Comparison of ENCODE assay signal across 18 cellular contexts in genomic region chr7:5229451-5230271, GRCh38. TPM values are rescaled to one million over a fixed set of nuclear protein-coding genes. Genes with fewer than 3 reads are reported as not detected.
A peak's percentile ranks its signal among the peaks of the same experiment; 100 is the strongest.
DNase-seq lines count a peak whose midpoint lies in the region; ATAC-seq and TF ChIP-seq lines count a peak whose summit lies in the region.
"Had no signal": no experiment of that assay in that cellular context is flagged by ENCODE, and none has a peak within 500 bp of the region (broad histone marks: within the 10 kb centered on the region; RNA-seq: fewer than 3 reads in every experiment).

No MANE protein-coding gene starts in this region.

- H3K9ac ChIP-seq in IMR-90 (ENCODE audit: low read depth, low read length): no peak overlapping the region

- POLR2A ChIA-PET in IMR-90 (lab: Charles Lee; ENCODE audit: unreplicated experiment): no interaction called here

- no peak overlapping the region for H2BK20ac ChIP-seq in IMR-90 (ENCODE audit: low read depth, low read length)

- TF ChIP-seq CTCF in GM12865 (IDR thresholded peaks at IDR 0.05; ENCODE audit: insufficient read depth, low read depth, low read length, missing control alignments) (no peak), IMR-90 (conservative IDR thresholded peaks at IDR 0.05; ENCODE audit: low read depth, low read length) (no peak), dorsolateral prefrontal cortex (IDR thresholded peaks at IDR 0.05 in 54 of 56, conservative IDR thresholded peaks at IDR 0.05 in 2 of 56; ENCODE audit: low read depth in 1 of 56, partially characterized antibody in 56 of 56) (no peak), progenitor cell of endocrine pancreas (IDR thresholded peaks at IDR 0.05; ENCODE audit: unreplicated experiment) (no peak)

- no peaks in the 10 kb centered on the region for H3K9me3 Mint-ChIP-seq in progenitor cell of endocrine pancreas (ENCODE audit: low read depth)

- H3K4me1 ChIP-seq in IMR-90 (ENCODE audit: control insufficient read depth, insufficient read depth, low read length): no peaks in the 10 kb centered on the region
- H3K4me1 ChIP-seq in effector memory CD4-positive, alpha-beta T cell (ENCODE audit: control insufficient read depth, insufficient read depth, low read length, poor library complexity, severe bottlenecking): no peaks in the 10 kb centered on the region
- H3K4me1 ChIP-seq: foreskin keratinocyte, SJCRH30 had no signal

- H3K9me3 ChIP-seq in IMR-90 (ENCODE audit: control insufficient read depth, insufficient read depth, low read length): no peaks in the 10 kb centered on the region
- H3K9me3 ChIP-seq in effector memory CD4-positive, alpha-beta T cell (ENCODE audit: control insufficient read depth, low read length): no peaks in the 10 kb centered on the region
- H3K9me3 ChIP-seq: ovary, SJCRH30 had no signal

- peaks cover 65% of the 10 kb centered on the region for H3K36me3 ChIP-seq in IMR-90 (ENCODE audit: control insufficient read depth, insufficient read depth, low read length)
- H3K36me3 ChIP-seq in effector memory CD4-positive, alpha-beta T cell (ENCODE audit: control insufficient read depth, insufficient read depth, low read length): peaks cover 66% of the 10 kb centered on the region
- H3K36me3 ChIP-seq: ovary had no signal

- no peak overlapping the region for H3K4me3 Mint-ChIP-seq in progenitor cell of endocrine pancreas (ENCODE audit: low read depth)

- no peak overlapping the region for H3K18ac ChIP-seq in IMR-90 (ENCODE audit: low read depth, low read length)

- H2BK5ac ChIP-seq in IMR-90 (ENCODE audit: low read depth, low read length, poor library complexity, severe bottlenecking): no peak overlapping the region

- DNase-seq in GM12865 (ENCODE audit: low read depth): peak; percentile 60
- DNase-seq in IMR-90: no peak
- peak in 1 of 10 donors; percentile 34 for DNase-seq in dorsolateral prefrontal cortex
- DNase-seq in progenitor cell of endocrine pancreas (ENCODE audit: low spot score, unreplicated experiment): no peak
- DNase-seq in HK-2 (ENCODE audit: unreplicated experiment): no peak
- no peak for DNase-seq in effector memory CD4-positive, alpha-beta T cell
- DNase-seq: activated CD4-positive, alpha-beta T cell treated with anti-CD3 and anti-CD28 coated beads for 1 hour; activated naive CD4-positive, alpha-beta T cell; C1 segment of cervical spinal cord; foreskin keratinocyte; left colon; NCI-H146; NCI-H2227 treated with DMSO at 0.1 percent for 48 hours; SJCRH30; stimulated activated CD4-positive, alpha-beta T cell treated with anti-CD3 and anti-CD28 coated beads, Interleukin-2, amount 100 ng/mL, for 48 hours; T-helper 9 cell had no signal

- H3K36me3 Mint-ChIP-seq in progenitor cell of endocrine pancreas (ENCODE audit: insufficient read depth): peaks cover 35% of the 10 kb centered on the region

- peak overlapping the region; percentile 71 for H3K27ac Mint-ChIP-seq in progenitor cell of endocrine pancreas

- H3K23ac ChIP-seq in IMR-90 (ENCODE audit: low read depth, low read length): no peak overlapping the region

- H4K91ac ChIP-seq in IMR-90 (ENCODE audit: insufficient read depth, low read depth, low read length): no peak overlapping the region

- no peak overlapping the region for H4K8ac ChIP-seq in IMR-90 (ENCODE audit: low read depth in 2 of 2, low read length in 2 of 2)

- CTCF ChIA-PET in IMR-90 (lab: Yijun Ruan, JAX): no interaction called here

- no peak overlapping the region for H2AK5ac ChIP-seq in IMR-90 (ENCODE audit: low read depth, low read length)

- H4K20me1 ChIP-seq in IMR-90 (ENCODE audit: insufficient read depth, low read length): no peaks in the 10 kb centered on the region; the same call in 1 of the 2 replicates

- H3K4me1 Mint-ChIP-seq in progenitor cell of endocrine pancreas (ENCODE audit: low read depth): peaks cover 7% of the 10 kb centered on the region

- H3K27me3 ChIP-seq in IMR-90 (ENCODE audit: control insufficient read depth, insufficient read depth, low read length): no peaks in the 10 kb centered on the region
- H3K27me3 ChIP-seq in dorsolateral prefrontal cortex: no peaks in the 10 kb centered on the region
- no peaks in the 10 kb centered on the region for H3K27me3 ChIP-seq in effector memory CD4-positive, alpha-beta T cell (replicated peaks; ENCODE audit: control insufficient read depth, insufficient read depth, low read length, poor library complexity, severe bottlenecking)
- H3K27me3 ChIP-seq: foreskin keratinocyte, ovary, SJCRH30 had no signal

- TF ChIP-seq POLR2A in IMR-90 (IDR thresholded peaks at IDR 0.05; ENCODE audit: low read depth, low read length): no peak

- no peak overlapping the region for H3K4me2 ChIP-seq in IMR-90 (ENCODE audit: low read depth, low read length)

- H3K4me3 ChIP-seq in GM12865 (ENCODE audit: low read depth, low read length) (peak overlapping the region; percentile 14; the same call in 1 of the 2 replicates), IMR-90 (ENCODE audit: insufficient read depth, low read depth, low read length) (no peak overlapping the region), dorsolateral prefrontal cortex (no peak overlapping the region)
- no peak overlapping the region for H3K4me3 ChIP-seq in effector memory CD4-positive, alpha-beta T cell (ENCODE audit: insufficient read depth, low read depth, low read length, poor library complexity, severe bottlenecking)
- H3K4me3 ChIP-seq: ovary, SJCRH30 had no signal

- 96% methylated on average over 11 of the region's 27 CpGs; no CpG with 5 or more reads in 1 of the 2 experiments for WGBS in IMR-90 (ENCODE audit: extremely low coverage in 2 of 2, insufficient read length in 1 of 2), 2 experiments

- no peak overlapping the region for H2AFZ ChIP-seq in IMR-90 (replicated peaks; ENCODE audit: low read length, poor library complexity)

- intact Hi-C loops in IMR-90 (cut with micrococcal nuclease) (no loop called here), dorsolateral prefrontal cortex (cut with DNase I) (loop anchor here (5.0 to 10.0 kb wide), 3 partner anchors 32 to 455 kb away; no protein-coding TSS in a partner anchor)

- H2BK15ac ChIP-seq in IMR-90 (ENCODE audit: low read depth, low read length): no peak overlapping the region

- H3K27me3 Mint-ChIP-seq in progenitor cell of endocrine pancreas: no peaks in the 10 kb centered on the region

- no peak overlapping the region for H2BK120ac ChIP-seq in IMR-90 (ENCODE audit: low read depth, low read length)

- H3K14ac ChIP-seq in IMR-90 (replicated peaks; ENCODE audit: low read depth, low read length): no peak overlapping the region

- in situ Hi-C loops in IMR-90 (cut with MboI; ENCODE audit: low sequenced_read_pairs): loop anchor here (25.0 kb wide), 1 partner anchor 458 kb away; no protein-coding TSS in a partner anchor

- H3K4ac ChIP-seq in IMR-90 (ENCODE audit: low read depth, low read length): no peak overlapping the region

- H2AK9ac ChIP-seq in IMR-90 (replicated peaks; ENCODE audit: low read depth, low read length, poor library complexity): peak overlapping the region; percentile 70

- no peaks in the 10 kb centered on the region; a peak in 1 of 4 replicates for H3K79me1 ChIP-seq in IMR-90 (ENCODE audit: low read depth in 1 of 2, low read length in 2 of 2)

- H3K27ac ChIP-seq in IMR-90 (ENCODE audit: insufficient read depth, low read length): no peak overlapping the region
- peak overlapping the region in 32 of 59 donors; percentile 2 to 71 (median 42) for H3K27ac ChIP-seq in dorsolateral prefrontal cortex
- no peak overlapping the region for H3K27ac ChIP-seq in effector memory CD4-positive, alpha-beta T cell (ENCODE audit: insufficient read depth, low read length, poor library complexity, severe bottlenecking)
- H3K27ac ChIP-seq: foreskin keratinocyte, ovary, SJCRH30 had no signal

- no peak for TF ChIP-seq RAD21 in IMR-90 (IDR thresholded peaks at IDR 0.05; ENCODE audit: low read length)

- no peak overlapping the region for H3K56ac ChIP-seq in IMR-90 (ENCODE audit: extremely low read depth, insufficient read depth, low read length)

- no peak overlapping the region for H4K5ac ChIP-seq in IMR-90 (ENCODE audit: low read depth, low read length)

- no peaks in the 10 kb centered on the region for H3K9me1 ChIP-seq in IMR-90 (ENCODE audit: insufficient read depth, low read length)

- no TSS peak for BruUV-seq in IMR-90 (replicated peaks; lab: Mats Ljungman, UMichigan)

- dilution Hi-C loops in IMR-90 (cut with HindIII; ENCODE audit: low sequenced_read_pairs, unreplicated experiment): no loop called here

- ATAC-seq in IMR-90 (ENCODE audit: low read depth) (no peak), HG02588 (IDR thresholded peaks at IDR 0.05; ENCODE audit: unreplicated experiment) (no peak)
- ATAC-seq: foreskin keratinocyte, left colon had no signal

TF ChIP-seq in IMR-90, 13 proteins besides CTCF, POLR2A, EP300 and RAD21:
- peak; percentile 36; the same call in 1 of the 2 replicates for TF ChIP-seq USF2 (IDR thresholded peaks at IDR 0.05; ENCODE audit: low read depth, low read length)
- no peak for TF ChIP-seq MAFK (IDR thresholded peaks at IDR 0.05; ENCODE audit: low read depth, low read length)

RNA-seq across cellular contexts. Expression of gene WIPI2, which starts 39.6 kb away (rescaled TPM):
- total RNA-seq in IMR-90 (2012; rRNA removed) (68.9 and 86.2 TPM in 2 replicates), dorsolateral prefrontal cortex (100 to 1,000 TPM in 18 of 120 experiments, 10 to 100 TPM in 102; 71.9 to 108 (median 90.3) TPM), progenitor cell of endocrine pancreas (87.4 and 91.9 TPM in 2 replicates)
- 70.2 and 75.6 TPM in 2 replicates for polyA plus RNA-seq in IMR-90 (2012; rRNA removed)
- polyA plus RNA-seq in IMR-90 (2012; cell fraction: cytosol; rRNA removed): 62.7 and 71.0 TPM in 2 replicates
- 61.9 and 68.4 TPM in 2 replicates for polyA plus RNA-seq in IMR-90 (2012; cell fraction: nucleus; rRNA removed; ENCODE audit: low replicate concordance)

RNA-seq across cellular contexts. Expression of gene SLC29A4, which starts 53.1 kb away (rescaled TPM):
- total RNA-seq in IMR-90 (2012; rRNA removed) (2.3 and 2.5 TPM in 2 replicates), dorsolateral prefrontal cortex (10 to 100 TPM in 112 of 120 experiments, 1 to 10 TPM in 8; 4.9 to 63.6 (median 19.0) TPM), progenitor cell of endocrine pancreas (108 and 120 TPM in 2 replicates)
- polyA plus RNA-seq in IMR-90 (2012; rRNA removed): 7.6 and 10.4 TPM in 2 replicates
- polyA plus RNA-seq in IMR-90 (2012; cell fraction: cytosol; rRNA removed): 4.7 and 12.8 TPM in 2 replicates
- 9.8 and 25.0 TPM in 2 replicates for polyA plus RNA-seq in IMR-90 (2012; cell fraction: nucleus; rRNA removed; ENCODE audit: low replicate concordance)

Comparison
In these comparisons a context has a peak if more than half of its experiments do, and no peak if none do; other contexts are left out.
1. H3K27ac ChIP-seq: peak in dorsolateral prefrontal cortex (32 of 59); none in IMR-90 (single experiment) and effector memory CD4-positive, alpha-beta T cell (single experiment).